ENCODE assay signal across 23 cellular contexts in genomic region chr4:6290769-6291547, GRCh38. TPM values are rescaled to one million over a fixed set of nuclear protein-coding genes. Genes with fewer than 3 reads are reported as not detected.
DNase-seq lines count a peak whose midpoint lies in the region; ATAC-seq, FAIRE-seq and TF ChIP-seq lines count a peak whose summit lies in the region.
"Had no signal": no experiment of that assay in that cellular context is flagged by ENCODE, and none has a peak within 500 bp of the region (broad histone marks: within the 10 kb centered on the region; RNA-seq: fewer than 3 reads in every experiment).

No MANE protein-coding gene starts in this region.

- H2AK5ac ChIP-seq in H1 (ENCODE audit: low read depth, low read length), result no peak overlapping the region

- H4K20me1 ChIP-seq in BLaER1 treated with 17β-estradiol and CSF1 and Interleukin-3, amounts not matched to agents 10 nM and 100 nM, result peaks cover 0 to 58% (median 3%) of the 10 kb centered on the region in 11 experiments; a peak in 9 of 22 replicates
- peaks cover 0 to 5% of the 10 kb centered on the region in 2 experiments for H4K20me1 ChIP-seq in H1 (replicated peaks in 1 of 2; ENCODE audit: control insufficient read depth in 1 of 2, insufficient read depth in 2 of 2, low read length in 2 of 2)

- H3K79me2 ChIP-seq in H1 (ENCODE audit: control insufficient read depth in 1 of 2, insufficient read depth in 2 of 2, low read length in 2 of 2), result no peaks in the 10 kb centered on the region

- H3K4me1 ChIP-seq in BLaER1 treated with 17β-estradiol and CSF1 and Interleukin-3, amounts not matched to agents 10 nM and 100 nM, result peaks cover 0 to 44% (median 35%) of the 10 kb centered on the region in 10 experiments; a peak in 16 of 20 replicates
- no peaks in the 10 kb centered on the region for H3K4me1 ChIP-seq in H1 (replicated peaks in 1 of 4; ENCODE audit: control insufficient read depth in 3 of 4, insufficient read depth in 4 of 4, low read length in 3 of 4)
- H3K4me1 ChIP-seq: HAP-1 had no signal

- no peak overlapping the region for H3K4me3 Mint-ChIP-seq in natural killer cell
- H3K4me3 Mint-ChIP-seq: CD8-positive, alpha-beta memory T cell had no signal

- H4K91ac ChIP-seq in H1 (replicated peaks; ENCODE audit: insufficient read length, low read length), result no peak overlapping the region

- no peaks in the 10 kb centered on the region for H3K9me3 ChIP-seq in BLaER1 treated with 17β-estradiol and CSF1 and Interleukin-3, amounts not matched to agents 10 nM and 100 nM (replicated peaks in 1 of 11)
- H3K9me3 ChIP-seq in H1 (ENCODE audit: insufficient read depth in 2 of 2, low read depth in 1 of 2, low read length in 1 of 2), result no peaks in the 10 kb centered on the region
- H3K9me3 ChIP-seq: HAP-1 had no signal

- no peaks in the 10 kb centered on the region for H3K27me3 Mint-ChIP-seq in natural killer cell (ENCODE audit: low read depth in 2 of 2)
- H3K27me3 Mint-ChIP-seq: CD8-positive, alpha-beta memory T cell had no signal

- H3K4ac ChIP-seq in H1 (replicated peaks; ENCODE audit: insufficient read length, low read depth, low read length), result no peak overlapping the region

- no peak for TF ChIP-seq POLR2A in H1 (IDR thresholded peaks at IDR 0.05; ENCODE audit: control extremely low read depth in 1 of 2, low read depth in 2 of 2, low read length in 2 of 2)

- no peak overlapping the region for H4K5ac ChIP-seq in H1 (ENCODE audit: insufficient read length, low read depth, low read length)

- H2BK15ac ChIP-seq in H1 (ENCODE audit: low read length), result no peak overlapping the region

- TF ChIP-seq RAD21 in H1 (IDR thresholded peaks at IDR 0.05 in 1 of 2, conservative IDR thresholded peaks at IDR 0.05 in 1 of 2; ENCODE audit: low read depth in 2 of 2, low read length in 2 of 2), result no peak

- H2BK5ac ChIP-seq in H1 (ENCODE audit: low read depth, low read length), result no peak overlapping the region

- no peaks in the 10 kb centered on the region for H3K27me3 ChIP-seq in BLaER1 treated with 17β-estradiol and CSF1 and Interleukin-3, amounts not matched to agents 10 nM and 100 nM
- H3K27me3 ChIP-seq in H7 (ENCODE audit: control insufficient read depth, insufficient read depth, low read length), result no peaks in the 10 kb centered on the region
- H3K27me3 ChIP-seq in H1 (replicated peaks in 1 of 4; ENCODE audit: control insufficient read depth in 3 of 4, extremely low read depth in 1 of 4, insufficient read depth in 3 of 4, low read length in 3 of 4), result no peaks in the 10 kb centered on the region

- H3K14ac ChIP-seq in H1 (ENCODE audit: insufficient read length), result no peak overlapping the region

- H3K4me1 Mint-ChIP-seq in natural killer cell, result no peaks in the 10 kb centered on the region
- H3K4me1 Mint-ChIP-seq: CD8-positive, alpha-beta memory T cell had no signal

- ATAC-seq in natural killer cell, result no peak
- ATAC-seq: SK-N-SH treated with all-trans-retinoic acid at 6 μM for 48 hours had no signal

- FAIRE-seq in H1 (lab: Jason Lieb, UNC), result no peak
- FAIRE-seq: A204.1, GM12892, GM19239, RCC 7860 had no signal

- POLR2A ChIA-PET in H1 (lab: Charles Lee; ENCODE audit: partially characterized antibody), result interaction anchor here (1.1 to 1.5 kb wide), 2 partner anchors 10 to 14 kb away, joined by 3 to 5 read pairs; no protein-coding TSS in a partner anchor

- no peak overlapping the region for H2AFZ ChIP-seq in H1 (ENCODE audit: low read length)

- H2BK20ac ChIP-seq in H1 (ENCODE audit: low read length), result no peak overlapping the region

- peak in 1 of 3 experiments; percentile 15; a peak in 1 of 4 replicates for TF ChIP-seq CTCF in H1 (IDR thresholded peaks at IDR 0.05; ENCODE audit: control extremely low read depth in 1 of 3, insufficient read depth in 1 of 3, low read depth in 1 of 3, low read length in 3 of 3)
- TF ChIP-seq CTCF in natural killer cell (IDR thresholded peaks at IDR 0.05), result no peak

- H3K23me2 ChIP-seq in H1 (ENCODE audit: low read depth, low read length), result no peaks in the 10 kb centered on the region

- no peak overlapping the region for H4K8ac ChIP-seq in H1 (ENCODE audit: extremely low read depth, insufficient read depth, low read length)

- no peak overlapping the region for H3K23ac ChIP-seq in H1 (ENCODE audit: insufficient read length)

- no peaks in the 10 kb centered on the region for H3K36me3 Mint-ChIP-seq in natural killer cell

- H3K9ac ChIP-seq in BLaER1 treated with 17β-estradiol and CSF1 and Interleukin-3, amounts not matched to agents 10 nM and 100 nM, result no peak overlapping the region
- no peak overlapping the region for H3K9ac ChIP-seq in H1 (replicated peaks in 1 of 4; ENCODE audit: extremely low read depth in 1 of 4, low read depth in 3 of 4, low read length in 3 of 4)

- no peak overlapping the region for H2BK120ac ChIP-seq in H1 (replicated peaks; ENCODE audit: low read depth, low read length)

- peak; percentile 79 for DNase-seq in H7
- no peak for DNase-seq in H1 (ENCODE audit: low read depth in 1 of 2, low spot score in 2 of 2)
- peak; percentile 37 for DNase-seq in iPS-NIHi7 (ENCODE audit: extremely low spot score)
- DNase-seq in occipital lobe (lab: John Stamatoyannopoulos, UW), result no peak
- DNase-seq in stimulated activated CD4-positive, alpha-beta T cell treated with anti-CD3 and anti-CD28 coated beads, Interleukin-4, amount 100 ng/mL, for 24 hours, result no peak
- no peak for DNase-seq in natural killer cell
- DNase-seq in NCI-H1105 (lab: John Stamatoyannopoulos, UW), result no peak
- DNase-seq: CD8-positive, alpha-beta memory T cell; DMS79 treated with DMSO at 0.1 percent for 48 hours; NCI-H1092 treated with DMSO at 0.1 percent for 48 hours; NCI-H1436 treated with DMSO at 0.1 percent for 48 hours; NCI-H187 treated with DMSO at 0.1 percent for 48 hours; NCI-H446; NCI-H524 treated with DMSO at 0.1 percent for 48 hours; NCI-H774 had no signal

- 80% methylated on average over 23 of the region's 25 CpGs; no CpG with 5 or more reads in 1 of the 2 experiments for WGBS in H1 (ENCODE audit: extremely low coverage in 1 of 2, insufficient coverage in 1 of 2, insufficient read length in 1 of 2, insufficient replicate concordance in 2 of 2, low coverage in 1 of 2, low lambda C conversion rate in 2 of 2, missing lambda C conversion rate in 1 of 2), 2 experiments

- H3K79me1 ChIP-seq in H1 (ENCODE audit: low read depth, low read length), result 0 out of 2 replicates have a peak, but pooled peaks cover 3% of the 10 kb centered on the region

- CTCF ChIA-PET in H1 (lab: Charles Lee; ENCODE audit: partially characterized antibody), result interaction anchor here (0.9 to 2.6 kb wide), 9 partner anchors 9 to 41 kb away, joined by 3 to 15 read pairs (median 3); no protein-coding TSS in a partner anchor

- H3K27ac Mint-ChIP-seq in natural killer cell, result no peak overlapping the region
- H3K27ac Mint-ChIP-seq: CD8-positive, alpha-beta memory T cell had no signal

- intact Hi-C loops in natural killer cell (cut with micrococcal nuclease), result no loop called here

- H2BK12ac ChIP-seq in H1 (ENCODE audit: low read depth, low read length), result no peak overlapping the region

- no peak for TF ChIP-seq EP300 in H1 (IDR thresholded peaks at IDR 0.05; ENCODE audit: borderline replicate concordance in 1 of 2, low read depth in 2 of 2, low read length in 2 of 2)

- H3K4me2 ChIP-seq in BLaER1 treated with 17β-estradiol and CSF1 and Interleukin-3, amounts not matched to agents 10 nM and 100 nM, result peak overlapping the region in 7 of 11 experiments; percentile 3 to 68 (median 25); a peak in 7 of 22 replicates
- no peak overlapping the region for H3K4me2 ChIP-seq in H1 (ENCODE audit: insufficient read depth in 1 of 2, low read depth in 2 of 2, low read length in 2 of 2)

- H3K36me3 ChIP-seq in BLaER1 treated with 17β-estradiol and CSF1 and Interleukin-3, amounts not matched to agents 10 nM and 100 nM, result peaks cover 9 to 81% (median 48%) of the 10 kb centered on the region in 11 experiments; a peak in 21 of 22 replicates
- peaks cover 4% of the 10 kb centered on the region for H3K36me3 ChIP-seq in H7 (replicated peaks; ENCODE audit: control insufficient read depth, insufficient read depth, low read length)
- peaks cover 0 to 10% (median 7%) of the 10 kb centered on the region in 4 experiments; a peak in 4 of 8 replicates for H3K36me3 ChIP-seq in H1 (ENCODE audit: control insufficient read depth in 2 of 4, insufficient read depth in 4 of 4, low read length in 3 of 4)
- H3K36me3 ChIP-seq: HAP-1 had no signal

- H3K9me3 Mint-ChIP-seq in natural killer cell, result no peaks in the 10 kb centered on the region
- H3K9me3 Mint-ChIP-seq: CD8-positive, alpha-beta memory T cell had no signal

- H3K56ac ChIP-seq in H1 (replicated peaks; ENCODE audit: insufficient read length, low read depth, low read length), result no peak overlapping the region

- H3K27ac ChIP-seq in BLaER1 treated with 17β-estradiol and CSF1 and Interleukin-3, amounts not matched to agents 10 nM and 100 nM, result no peak overlapping the region
- H3K27ac ChIP-seq in H1 (ENCODE audit: low read depth, low read length), result no peak overlapping the region
- H3K27ac ChIP-seq: C4-2B had no signal

- no peak overlapping the region for H3K4me3 ChIP-seq in BLaER1 treated with 17β-estradiol and CSF1 and Interleukin-3, amounts not matched to agents 10 nM and 100 nM
- no peak overlapping the region for H3K4me3 ChIP-seq in H7 (ENCODE audit: insufficient read depth, low read depth, low read length)
- H3K4me3 ChIP-seq in H1 (ENCODE audit: extremely low read depth in 1 of 4, insufficient read depth in 2 of 4, low read depth in 3 of 4, low read length in 4 of 4), result no peak overlapping the region
- H3K4me3 ChIP-seq: HAP-1 had no signal

- H3K18ac ChIP-seq in H1 (ENCODE audit: extremely low read depth, low read length), result no peak overlapping the region

TF ChIP-seq in H1, 55 proteins besides CTCF, POLR2A, EP300 and RAD21:
- TF ChIP-seq CEBPB (IDR thresholded peaks at IDR 0.05; ENCODE audit: low read depth, low read length), result peak; percentile 80
- no peak for TF ChIP-seq MAX (IDR thresholded peaks at IDR 0.05)

RNA-seq across cellular contexts. Expression of gene WFS1, which starts 21.3 kb away (rescaled TPM):
- total RNA-seq in H7 (2014; rRNA removed; shearing (Covaris generic)), result 21.0 and 22.6 TPM in 2 replicates
- 29.1 and 34.0 TPM in 2 replicates for total RNA-seq in H1 (2021; fragmentation: NEBNext Ultra II Directional; extraction: Animal tissue kit (Norgen Biotek cat#: 25700))
- 43.1 and 55.7 TPM in 2 replicates for polyA plus RNA-seq in H1 (2011; rRNA removed)
- 24.1 TPM for polyA plus RNA-seq in H1 (2011; cell fraction: cytosol; rRNA removed)
- polyA plus RNA-seq in H1 (2011; cell fraction: nucleus; rRNA removed), result 61.1 TPM
- polyA plus RNA-seq in H1 (2012, experiment 1 of 2), result 24.6 to 36.6 TPM (median 30.1 TPM) in 4 replicates
- 30.5 TPM for polyA plus RNA-seq in H1 (2012, experiment 2 of 2)
- polyA plus RNA-seq in H1 (2013, experiment 1 of 2), result 46.0 TPM
- 45.6 TPM for polyA plus RNA-seq in H1 (2013, experiment 2 of 2)
- 30.6 and 54.0 TPM in 2 replicates for polyA minus RNA-seq in H1 (2011; rRNA and poly(A)+ RNA removed)
- 20.2 TPM for polyA minus RNA-seq in H1 (2011; cell fraction: cytosol; rRNA and poly(A)+ RNA removed)
- 24.3 TPM for polyA minus RNA-seq in H1 (2011; cell fraction: nucleus; rRNA and poly(A)+ RNA removed)
- total RNA-seq in occipital lobe (5.1 TPM), natural killer cell (1 to 10 TPM; 3.0 to 5.6 (median 3.5) TPM)

Comparison
In these comparisons a context has a peak if more than half of its experiments do, and no peak if none do; other contexts are left out.
1. H3K4me2 ChIP-seq: peak in BLaER1 treated with 17β-estradiol and CSF1 and Interleukin-3, amounts not matched to agents 10 nM and 100 nM (7 of 11); none in H1 (0 of 2).
2. DNase-seq: peak in H7 (single experiment) and iPS-NIHi7 (single experiment); none in H1 (0 of 2), occipital lobe (single experiment), stimulated activated CD4-positive, alpha-beta T cell treated with anti-CD3 and anti-CD28 coated beads, Interleukin-4, amount 100 ng/mL, for 24 hours (single experiment), natural killer cell (single experiment) and NCI-H1105 (single experiment).